ENCODE assay signal across 9 cellular contexts in the genomic region with DNA sequence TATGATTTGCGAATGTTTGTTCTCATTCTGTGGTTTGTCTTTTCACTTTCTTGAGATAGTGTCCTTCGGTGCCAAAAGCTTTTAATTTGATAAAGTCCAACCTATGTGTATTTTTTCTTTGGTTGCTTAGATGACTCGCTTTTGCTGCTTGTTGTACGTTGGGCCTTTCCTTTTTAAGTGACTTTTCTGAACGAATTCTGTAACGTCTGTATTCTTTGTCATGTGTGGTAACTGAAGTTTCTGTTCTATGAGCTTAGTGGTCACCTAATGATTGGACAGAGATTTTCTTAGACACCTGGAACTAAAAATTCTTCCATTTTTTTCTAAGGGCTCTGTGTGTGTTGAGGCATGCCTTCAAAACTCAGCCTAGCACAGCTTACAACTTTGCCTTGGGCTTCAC. TPM values are rescaled to one million over a fixed set of nuclear protein-coding genes. Genes with fewer than 3 reads are reported as not detected.
"Had no signal": no experiment of that assay in that cellular context is flagged by ENCODE, and none has a peak within 500 bp of the region (broad histone marks: within the 10 kb centered on the region; RNA-seq: fewer than 3 reads in every experiment).

No MANE protein-coding gene starts in this region.

- DNase-seq: IMR-90, KBM-7, KG1 had no signal

- H3K27ac ChIP-seq: HL-60 had no signal

- ATAC-seq: HepG2 had no signal

- FAIRE-seq: HepG2, HTR-8/SVneo had no signal

RNA-seq across cellular contexts. Expression of gene PROKR1, which starts 19.6 kb away (rescaled TPM):
- total RNA-seq: HepG2, HT-29, HT1080, IMR-90 had no signal
- polyA plus RNA-seq: HepG2, IgD-negative memory B cell, IMR-90 had no signal
